ENCODE assay signal across 22 cellular contexts in genomic region chr6:11021714-11022113, GRCh38. TPM values are rescaled to one million over a fixed set of nuclear protein-coding genes. Genes with fewer than 3 reads are reported as not detected.
DNase-seq lines count a peak whose midpoint lies in the region; ATAC-seq and TF ChIP-seq lines count a peak whose summit lies in the region.
"Had no signal": no experiment of that assay in that cellular context is flagged by ENCODE, and none has a peak within 500 bp of the region (broad histone marks: within the 10 kb centered on the region; RNA-seq: fewer than 3 reads in every experiment).

No MANE protein-coding gene starts in this region.

- CTCF ChIA-PET in IMR-90 (lab: Yijun Ruan, JAX) = no interaction called here
- CTCF ChIA-PET in WTC11 (lab: Charles Lee) = interaction anchor here (2.9 kb wide), 1 partner anchor 67 kb away, joined by 10 read pairs; no protein-coding TSS in a partner anchor

- TF ChIP-seq CTCF in IMR-90 (conservative IDR thresholded peaks at IDR 0.05; ENCODE audit: low read depth, low read length) = no peak
- TF ChIP-seq CTCF in WTC11 (IDR thresholded peaks at IDR 0.05) = no peak

- POLR2A ChIA-PET in IMR-90 (lab: Charles Lee; ENCODE audit: unreplicated experiment) = no interaction called here
- POLR2A ChIA-PET in WTC11 (lab: Charles Lee) = no interaction called here

- H3K36me3 Mint-ChIP-seq in WTC11 = no peaks in the 10 kb centered on the region

- dilution Hi-C loops in IMR-90 (cut with HindIII; ENCODE audit: low sequenced_read_pairs, unreplicated experiment) = no loop called here

- H3K9me3 ChIP-seq in IMR-90 (ENCODE audit: control insufficient read depth, insufficient read depth, low read length) = no peaks in the 10 kb centered on the region
- H3K9me3 ChIP-seq: MG63 had no signal

- no peak overlapping the region for H3K27ac Mint-ChIP-seq in WTC11

- intact Hi-C loops in IMR-90 (cut with micrococcal nuclease) = no loop called here
- intact Hi-C loops in head of caudate nucleus (cut with DNase I) = no loop called here

- BruUV-seq in IMR-90 (replicated peaks; lab: Mats Ljungman, UMichigan) = no TSS peak

- no peak overlapping the region for H4K5ac ChIP-seq in IMR-90 (ENCODE audit: low read depth, low read length)

- no peaks in the 10 kb centered on the region for H4K20me1 ChIP-seq in IMR-90 (ENCODE audit: insufficient read depth, low read length)

- H3K4me3 ChIP-seq in IMR-90 (ENCODE audit: insufficient read depth, low read depth, low read length) = no peak overlapping the region
- H3K4me3 ChIP-seq: MG63, SK-N-MC had no signal

- ATAC-seq in IMR-90 (ENCODE audit: low read depth) (no peak), WTC11 (peak; percentile 49)

- H2AFZ ChIP-seq in IMR-90 (replicated peaks; ENCODE audit: low read length, poor library complexity) = peak overlapping the region; percentile 54

- H3K27me3 Mint-ChIP-seq in WTC11 (ENCODE audit: low read depth) = no peaks in the 10 kb centered on the region

- no peaks in the 10 kb centered on the region for H3K9me3 Mint-ChIP-seq in WTC11
- H3K9me3 Mint-ChIP-seq: H9 had no signal

- no peak overlapping the region for H2BK120ac ChIP-seq in IMR-90 (ENCODE audit: low read depth, low read length)

- H3K9me1 ChIP-seq in IMR-90 (ENCODE audit: insufficient read depth, low read length) = no peaks in the 10 kb centered on the region; the same call in 1 of the 2 replicates

- no peak overlapping the region; the same call in 1 of the 2 replicates for H3K14ac ChIP-seq in IMR-90 (replicated peaks; ENCODE audit: low read depth, low read length)

- H2AK9ac ChIP-seq in IMR-90 (replicated peaks; ENCODE audit: low read depth, low read length, poor library complexity) = no peak overlapping the region

- no peak overlapping the region for H3K4me3 Mint-ChIP-seq in WTC11
- H3K4me3 Mint-ChIP-seq: H9 had no signal

- H2BK20ac ChIP-seq in IMR-90 (ENCODE audit: low read depth, low read length) = no peak overlapping the region

- no peak for TF ChIP-seq POLR2A in IMR-90 (IDR thresholded peaks at IDR 0.05; ENCODE audit: low read depth, low read length)

- H3K27ac ChIP-seq in IMR-90 (ENCODE audit: insufficient read depth, low read length) = no peak overlapping the region
- H3K27ac ChIP-seq: HL-60 had no signal

- H2BK5ac ChIP-seq in IMR-90 (ENCODE audit: low read depth, low read length, poor library complexity, severe bottlenecking) = no peak overlapping the region

- peak overlapping the region; percentile 87 for H2AK5ac ChIP-seq in IMR-90 (ENCODE audit: low read depth, low read length)

- H3K56ac ChIP-seq in IMR-90 (ENCODE audit: extremely low read depth, insufficient read depth, low read length) = no peak overlapping the region

- H3K4me1 Mint-ChIP-seq in WTC11 = peaks cover 45% of the 10 kb centered on the region

- H4K8ac ChIP-seq in IMR-90 (ENCODE audit: low read depth in 2 of 2, low read length in 2 of 2) = no peak overlapping the region

- H3K4me1 ChIP-seq in IMR-90 (ENCODE audit: control insufficient read depth, insufficient read depth, low read length) = no peaks in the 10 kb centered on the region

- DNase-seq in IMR-90 = no peak
- no peak for DNase-seq in WTC11 (ENCODE audit: low spot score)
- peak in 35 of 42 donors; percentile 12 to 85 (median 51) for DNase-seq in head of caudate nucleus
- peak; percentile 35 for DNase-seq in putamen (ENCODE audit: low spot score)
- no peak for DNase-seq in NCI-H446 treated with DMSO at 0.1 percent for 48 hours (lab: John Stamatoyannopoulos, UW)
- DNase-seq in NAMALWA (ENCODE audit: low spot score) = no peak
- DNase-seq in activated CD8-positive, alpha-beta memory T cell treated with anti-CD3 and anti-CD28 coated beads, Interleukin-2, amount 50 U/mL, for 4 hours = no peak
- DNase-seq: ACHN; C1 segment of cervical spinal cord; DMS79 treated with DMSO at 0.1 percent for 48 hours; H9; Karpas-422; MG63; NCI-H1092 treated with DMSO at 0.1 percent for 48 hours; NCI-H146; NCI-H510A; NCI-H748 treated with DMSO at 0.1 percent for 48 hours; NK-92 treated with Interleukin-12 subunit alpha and Interleukin-12 subunit beta, amount 100 ng/mL, for 24 hours; SHP77 had no signal

- no peak overlapping the region for H3K4ac ChIP-seq in IMR-90 (ENCODE audit: low read depth, low read length)

- H3K79me1 ChIP-seq in IMR-90 (ENCODE audit: low read depth in 1 of 2, low read length in 2 of 2) = no peaks in the 10 kb centered on the region; a peak in 1 of 4 replicates

- H3K36me3 ChIP-seq in IMR-90 (ENCODE audit: control insufficient read depth, insufficient read depth, low read length) = no peaks in the 10 kb centered on the region
- H3K36me3 ChIP-seq: MG63 had no signal

- in situ Hi-C loops in IMR-90 (cut with MboI; ENCODE audit: low sequenced_read_pairs) = no loop called here

- no peak overlapping the region for H3K9ac ChIP-seq in IMR-90 (ENCODE audit: low read depth, low read length)

- H3K18ac ChIP-seq in IMR-90 (ENCODE audit: low read depth, low read length) = no peak overlapping the region

- no peak overlapping the region for H3K4me2 ChIP-seq in IMR-90 (ENCODE audit: low read depth, low read length)

- 100% methylated on average over 1 of the region's 7 CpGs; no CpG with 5 or more reads in 1 of the 2 experiments for WGBS in IMR-90 (ENCODE audit: extremely low coverage in 2 of 2, insufficient read length in 1 of 2), 2 experiments

- no peaks in the 10 kb centered on the region for H3K27me3 ChIP-seq in IMR-90 (ENCODE audit: control insufficient read depth, insufficient read depth, low read length)
- H3K27me3 ChIP-seq: MG63 had no signal

- no peak for TF ChIP-seq RAD21 in IMR-90 (IDR thresholded peaks at IDR 0.05; ENCODE audit: low read length)

- H3K23ac ChIP-seq in IMR-90 (ENCODE audit: low read depth, low read length) = no peak overlapping the region

- no peak overlapping the region; the same call in 1 of the 2 replicates for H4K91ac ChIP-seq in IMR-90 (ENCODE audit: insufficient read depth, low read depth, low read length)

- H2BK15ac ChIP-seq in IMR-90 (ENCODE audit: low read depth, low read length) = no peak overlapping the region

TF ChIP-seq in IMR-90, 13 proteins besides CTCF, POLR2A, EP300 and RAD21:
- no peak for TF ChIP-seq FOS (IDR thresholded peaks at IDR 0.05; ENCODE audit: low read depth, low read length)
- no peak for TF ChIP-seq RFX5 (IDR thresholded peaks at IDR 0.05; ENCODE audit: low read depth, low read length)
- no peak for TF ChIP-seq SMC3 (IDR thresholded peaks at IDR 0.05; ENCODE audit: low read depth, low read length)
- no peak for TF ChIP-seq MXI1 (IDR thresholded peaks at IDR 0.05; ENCODE audit: borderline replicate concordance, low read depth, low read length)
- TF ChIP-seq RCOR1 (IDR thresholded peaks at IDR 0.05; ENCODE audit: insufficient replicate concordance, low read length) = no peak
- no peak for TF ChIP-seq BHLHE40 (IDR thresholded peaks at IDR 0.05; ENCODE audit: low read depth, low read length)
- no peak for TF ChIP-seq CHD1 (IDR thresholded peaks at IDR 0.05; ENCODE audit: low read depth, low read length)
- TF ChIP-seq NFE2L2 (IDR thresholded peaks at IDR 0.05; ENCODE audit: low read depth, low read length) = no peak
- TF ChIP-seq CEBPB (IDR thresholded peaks at IDR 0.05; ENCODE audit: low read depth, low read length) = no peak
- TF ChIP-seq USF2 (IDR thresholded peaks at IDR 0.05; ENCODE audit: low read depth, low read length) = no peak
- TF ChIP-seq MAFK (IDR thresholded peaks at IDR 0.05; ENCODE audit: low read depth, low read length) = no peak

TF ChIP-seq in WTC11, 78 proteins besides CTCF, POLR2A, EP300 and RAD21 (continues in another document):
- TF ChIP-seq ZNF425 (CRISPR knock-in tag; conservative IDR thresholded peaks at IDR 0.05) = no peak
- no peak for TF ChIP-seq NR2C2 (CRISPR knock-in tag; IDR thresholded peaks at IDR 0.05)
- TF ChIP-seq FOXK1 (CRISPR knock-in tag; IDR thresholded peaks at IDR 0.05) = no peak
- TF ChIP-seq TP53 (CRISPR knock-in tag; IDR thresholded peaks at IDR 0.05) = no peak
- TF ChIP-seq CDX4 (CRISPR knock-in tag; IDR thresholded peaks at IDR 0.05; ENCODE audit: borderline replicate concordance) = no peak
- TF ChIP-seq CREM (CRISPR knock-in tag; IDR thresholded peaks at IDR 0.05) = no peak
- no peak for TF ChIP-seq NFE2L1 (CRISPR knock-in tag; IDR thresholded peaks at IDR 0.05)
- TF ChIP-seq NFYB (CRISPR knock-in tag; conservative IDR thresholded peaks at IDR 0.05; ENCODE audit: low read depth) = no peak
- no peak for TF ChIP-seq ELF4 (CRISPR knock-in tag; IDR thresholded peaks at IDR 0.05; ENCODE audit: low read depth)
- TF ChIP-seq MLX (CRISPR knock-in tag; IDR thresholded peaks at IDR 0.05) = no peak

RNA-seq across cellular contexts. Expression of gene ELOVL2, which starts 22.4 kb away (rescaled TPM):
- total RNA-seq in IMR-90 (2012; rRNA removed) (7.9 and 10.6 TPM in 2 replicates), WTC11 (2021) (1.0 to 2.0 TPM (median 1.1 TPM) in 3 replicates)
- 5.2 and 6.3 TPM in 2 replicates for polyA plus RNA-seq in IMR-90 (2012; rRNA removed)
- 1.6 and 1.7 TPM in 2 replicates for polyA plus RNA-seq in IMR-90 (2012; cell fraction: cytosol; rRNA removed)
- 1.0 and 9.0 TPM in 2 replicates for polyA plus RNA-seq in IMR-90 (2012; cell fraction: nucleus; rRNA removed; ENCODE audit: low replicate concordance)
- total RNA-seq: OCI-LY7 had no signal

Comparison
In these comparisons a context has a peak if more than half of its experiments do, and no peak if none do; other contexts are left out.
1. DNase-seq: peak in head of caudate nucleus (35 of 42) and putamen (single experiment); none in IMR-90 (single experiment), WTC11 (single experiment), NCI-H446 treated with DMSO at 0.1 percent for 48 hours (single experiment), NAMALWA (single experiment) and activated CD8-positive, alpha-beta memory T cell treated with anti-CD3 and anti-CD28 coated beads, Interleukin-2, amount 50 U/mL, for 4 hours (single experiment).